In the genomic region with DNA sequence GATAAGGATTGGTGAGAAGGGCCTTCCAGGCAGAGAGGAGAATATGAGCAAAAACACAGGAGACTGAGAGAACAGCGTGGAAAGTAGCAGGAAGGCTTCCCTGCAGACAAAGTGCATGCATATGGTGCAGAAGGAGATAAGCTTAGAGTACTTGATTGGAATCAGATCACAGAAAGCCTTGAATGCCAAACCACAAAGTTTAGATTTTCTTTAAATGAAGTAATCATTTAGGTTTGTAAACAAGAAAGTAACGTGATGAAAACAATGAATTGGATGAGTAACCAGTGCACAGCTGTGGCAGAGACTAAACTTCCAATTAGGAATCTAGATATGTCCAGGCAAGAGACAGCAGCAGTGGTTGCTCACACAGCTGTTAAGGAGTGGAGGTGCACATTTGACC, we compare ENCODE assay signal across 16 cellular contexts.
DNase-seq lines count a peak whose midpoint lies in the region; ATAC-seq, FAIRE-seq and TF ChIP-seq lines count a peak whose summit lies in the region.
"Had no signal": no experiment of that assay in that cellular context is flagged by ENCODE, and none has a peak within 500 bp of the region (broad histone marks: within the 10 kb centered on the region; RNA-seq: fewer than 3 reads in every experiment).

No MANE protein-coding gene starts in this region.

- FAIRE-seq in urothelium cell line (lab: Jason Lieb, UNC), result no peak
- FAIRE-seq: A204.1 had no signal

- DNase-seq in left ventricle myocardium inferior (no peak), right cardiac atrium (no peak), adipocyte (ENCODE audit: low read depth) (peak; percentile 82), fibroblast of villous mesenchyme (ENCODE audit: low read depth) (peak; percentile 96), urothelium cell line (ENCODE audit: low spot score) (peak; percentile 6), NCI-H2107 treated with DMSO at 0.1 percent for 48 hours (lab: John Stamatoyannopoulos, UW; ENCODE audit: unreplicated experiment) (no peak)
- DNase-seq in activated CD8-positive, alpha-beta memory T cell treated with anti-CD3 and anti-CD28 coated beads, Interleukin-2, amount 50 U/mL, for 4 hours, result no peak
- DNase-seq: activated CD4-positive, alpha-beta T cell treated with anti-CD3 and anti-CD28 coated beads for 1 hour; Caco-2; naive thymus-derived CD8-positive, alpha-beta T cell; NCI-H2029 treated with DMSO at 0.1 percent for 48 hours; NCI-H748 treated with DMSO at 0.1 percent for 48 hours; psoas muscle; RPMI8226 had no signal

- ATAC-seq in right cardiac atrium (no peak), GM21529 (IDR thresholded peaks at IDR 0.05; ENCODE audit: unreplicated experiment) (no peak)
- ATAC-seq: naive thymus-derived CD8-positive, alpha-beta T cell; psoas muscle had no signal

- H3K27ac ChIP-seq in left ventricle myocardium inferior (replicated peaks) (peak overlapping the region; percentile 11), right cardiac atrium (ENCODE audit: low read length) (no peak overlapping the region)
- H3K27ac ChIP-seq: psoas muscle had no signal

- no peak overlapping the region for H3K9ac ChIP-seq in adipocyte (ENCODE audit: low read length)

- H3K27me3 ChIP-seq in left ventricle myocardium inferior (ENCODE audit: low read depth), result peaks cover 10% of the 10 kb centered on the region
- no peaks in the 10 kb centered on the region for H3K27me3 ChIP-seq in right cardiac atrium (ENCODE audit: control insufficient read depth, insufficient read depth)
- peaks cover 10% of the 10 kb centered on the region for H3K27me3 ChIP-seq in adipocyte (replicated peaks; ENCODE audit: control insufficient read depth, insufficient read depth, low read length)

- H3K4me1 ChIP-seq in left ventricle myocardium inferior, result peaks cover 7% of the 10 kb centered on the region
- no peaks in the 10 kb centered on the region for H3K4me1 ChIP-seq in right cardiac atrium (ENCODE audit: control insufficient read depth, insufficient read depth, low read length)
- peaks cover 34% of the 10 kb centered on the region for H3K4me1 ChIP-seq in adipocyte (ENCODE audit: control insufficient read depth, insufficient read depth, low read length)
- H3K4me1 ChIP-seq: psoas muscle had no signal

- TF ChIP-seq CTCF in left ventricle myocardium inferior (IDR thresholded peaks at IDR 0.05; ENCODE audit: borderline replicate concordance) (no peak), fibroblast of villous mesenchyme (IDR thresholded peaks at IDR 0.05; ENCODE audit: insufficient read depth, low read depth, low read length) (no peak)

- H3K36me3 ChIP-seq in left ventricle myocardium inferior (no peaks in the 10 kb centered on the region), adipocyte (ENCODE audit: control insufficient read depth, insufficient read depth, low read length, severe bottlenecking) (no peaks in the 10 kb centered on the region)

- no peaks in the 10 kb centered on the region for H3K9me3 ChIP-seq in left ventricle myocardium inferior (replicated peaks)
- no peaks in the 10 kb centered on the region for H3K9me3 ChIP-seq in right cardiac atrium (ENCODE audit: control insufficient read depth, low read length)
- H3K9me3 ChIP-seq in adipocyte (ENCODE audit: control insufficient read depth, low read length), result no peaks in the 10 kb centered on the region
- H3K9me3 ChIP-seq: Caco-2, psoas muscle had no signal

- 39% methylated on average over 2 of the region's 2 CpGs for WGBS in right cardiac atrium

- intact Hi-C loops in left ventricle myocardium inferior (cut with micrococcal nuclease), result no loop called here
- intact Hi-C loops in right cardiac atrium (cut with DNase I), result no loop called here

- H3K4me3 ChIP-seq in left ventricle myocardium inferior (no peak overlapping the region), right cardiac atrium (ENCODE audit: low read length) (no peak overlapping the region), adipocyte (ENCODE audit: low read length) (no peak overlapping the region), fibroblast of villous mesenchyme (ENCODE audit: low read depth, low read length) (no peak overlapping the region)
- H3K4me3 ChIP-seq: psoas muscle had no signal

Comparison
In these comparisons a context has a peak if more than half of its experiments do, and no peak if none do; other contexts are left out.
1. DNase-seq: peak in adipocyte (single experiment), fibroblast of villous mesenchyme (single experiment) and urothelium cell line (single experiment); none in left ventricle myocardium inferior (single experiment), right cardiac atrium (0 of 3), NCI-H2107 treated with DMSO at 0.1 percent for 48 hours (single experiment) and activated CD8-positive, alpha-beta memory T cell treated with anti-CD3 and anti-CD28 coated beads, Interleukin-2, amount 50 U/mL, for 4 hours (single experiment).